In the genomic region with DNA sequence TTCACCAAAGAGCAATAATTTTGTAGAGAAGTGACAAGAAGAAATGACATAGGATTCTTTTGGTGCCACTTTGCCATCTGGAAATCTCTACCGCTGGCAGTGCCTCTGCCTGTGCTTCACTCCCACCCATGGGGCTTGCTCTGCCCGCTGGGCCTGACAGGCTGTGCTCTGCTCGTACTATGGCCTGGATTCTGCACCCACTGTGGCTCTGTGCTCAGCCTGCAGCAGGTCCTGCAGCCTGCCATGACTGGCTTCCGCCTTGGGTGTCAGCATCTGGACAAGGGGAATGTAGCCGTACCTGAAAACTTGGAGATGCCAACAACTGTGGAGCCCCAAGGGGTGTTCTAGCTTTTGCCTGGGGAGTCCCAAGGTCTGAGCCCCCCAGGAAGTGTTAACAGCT, we compare ENCODE assay signal across 1 cellular context.
TF ChIP-seq lines count a peak whose summit lies in the region.

No MANE protein-coding gene starts in this region.

TF ChIP-seq in H1, 55 proteins besides CTCF, POLR2A, EP300 and RAD21 (continued from another document):
- TF ChIP-seq, protein P1, sequence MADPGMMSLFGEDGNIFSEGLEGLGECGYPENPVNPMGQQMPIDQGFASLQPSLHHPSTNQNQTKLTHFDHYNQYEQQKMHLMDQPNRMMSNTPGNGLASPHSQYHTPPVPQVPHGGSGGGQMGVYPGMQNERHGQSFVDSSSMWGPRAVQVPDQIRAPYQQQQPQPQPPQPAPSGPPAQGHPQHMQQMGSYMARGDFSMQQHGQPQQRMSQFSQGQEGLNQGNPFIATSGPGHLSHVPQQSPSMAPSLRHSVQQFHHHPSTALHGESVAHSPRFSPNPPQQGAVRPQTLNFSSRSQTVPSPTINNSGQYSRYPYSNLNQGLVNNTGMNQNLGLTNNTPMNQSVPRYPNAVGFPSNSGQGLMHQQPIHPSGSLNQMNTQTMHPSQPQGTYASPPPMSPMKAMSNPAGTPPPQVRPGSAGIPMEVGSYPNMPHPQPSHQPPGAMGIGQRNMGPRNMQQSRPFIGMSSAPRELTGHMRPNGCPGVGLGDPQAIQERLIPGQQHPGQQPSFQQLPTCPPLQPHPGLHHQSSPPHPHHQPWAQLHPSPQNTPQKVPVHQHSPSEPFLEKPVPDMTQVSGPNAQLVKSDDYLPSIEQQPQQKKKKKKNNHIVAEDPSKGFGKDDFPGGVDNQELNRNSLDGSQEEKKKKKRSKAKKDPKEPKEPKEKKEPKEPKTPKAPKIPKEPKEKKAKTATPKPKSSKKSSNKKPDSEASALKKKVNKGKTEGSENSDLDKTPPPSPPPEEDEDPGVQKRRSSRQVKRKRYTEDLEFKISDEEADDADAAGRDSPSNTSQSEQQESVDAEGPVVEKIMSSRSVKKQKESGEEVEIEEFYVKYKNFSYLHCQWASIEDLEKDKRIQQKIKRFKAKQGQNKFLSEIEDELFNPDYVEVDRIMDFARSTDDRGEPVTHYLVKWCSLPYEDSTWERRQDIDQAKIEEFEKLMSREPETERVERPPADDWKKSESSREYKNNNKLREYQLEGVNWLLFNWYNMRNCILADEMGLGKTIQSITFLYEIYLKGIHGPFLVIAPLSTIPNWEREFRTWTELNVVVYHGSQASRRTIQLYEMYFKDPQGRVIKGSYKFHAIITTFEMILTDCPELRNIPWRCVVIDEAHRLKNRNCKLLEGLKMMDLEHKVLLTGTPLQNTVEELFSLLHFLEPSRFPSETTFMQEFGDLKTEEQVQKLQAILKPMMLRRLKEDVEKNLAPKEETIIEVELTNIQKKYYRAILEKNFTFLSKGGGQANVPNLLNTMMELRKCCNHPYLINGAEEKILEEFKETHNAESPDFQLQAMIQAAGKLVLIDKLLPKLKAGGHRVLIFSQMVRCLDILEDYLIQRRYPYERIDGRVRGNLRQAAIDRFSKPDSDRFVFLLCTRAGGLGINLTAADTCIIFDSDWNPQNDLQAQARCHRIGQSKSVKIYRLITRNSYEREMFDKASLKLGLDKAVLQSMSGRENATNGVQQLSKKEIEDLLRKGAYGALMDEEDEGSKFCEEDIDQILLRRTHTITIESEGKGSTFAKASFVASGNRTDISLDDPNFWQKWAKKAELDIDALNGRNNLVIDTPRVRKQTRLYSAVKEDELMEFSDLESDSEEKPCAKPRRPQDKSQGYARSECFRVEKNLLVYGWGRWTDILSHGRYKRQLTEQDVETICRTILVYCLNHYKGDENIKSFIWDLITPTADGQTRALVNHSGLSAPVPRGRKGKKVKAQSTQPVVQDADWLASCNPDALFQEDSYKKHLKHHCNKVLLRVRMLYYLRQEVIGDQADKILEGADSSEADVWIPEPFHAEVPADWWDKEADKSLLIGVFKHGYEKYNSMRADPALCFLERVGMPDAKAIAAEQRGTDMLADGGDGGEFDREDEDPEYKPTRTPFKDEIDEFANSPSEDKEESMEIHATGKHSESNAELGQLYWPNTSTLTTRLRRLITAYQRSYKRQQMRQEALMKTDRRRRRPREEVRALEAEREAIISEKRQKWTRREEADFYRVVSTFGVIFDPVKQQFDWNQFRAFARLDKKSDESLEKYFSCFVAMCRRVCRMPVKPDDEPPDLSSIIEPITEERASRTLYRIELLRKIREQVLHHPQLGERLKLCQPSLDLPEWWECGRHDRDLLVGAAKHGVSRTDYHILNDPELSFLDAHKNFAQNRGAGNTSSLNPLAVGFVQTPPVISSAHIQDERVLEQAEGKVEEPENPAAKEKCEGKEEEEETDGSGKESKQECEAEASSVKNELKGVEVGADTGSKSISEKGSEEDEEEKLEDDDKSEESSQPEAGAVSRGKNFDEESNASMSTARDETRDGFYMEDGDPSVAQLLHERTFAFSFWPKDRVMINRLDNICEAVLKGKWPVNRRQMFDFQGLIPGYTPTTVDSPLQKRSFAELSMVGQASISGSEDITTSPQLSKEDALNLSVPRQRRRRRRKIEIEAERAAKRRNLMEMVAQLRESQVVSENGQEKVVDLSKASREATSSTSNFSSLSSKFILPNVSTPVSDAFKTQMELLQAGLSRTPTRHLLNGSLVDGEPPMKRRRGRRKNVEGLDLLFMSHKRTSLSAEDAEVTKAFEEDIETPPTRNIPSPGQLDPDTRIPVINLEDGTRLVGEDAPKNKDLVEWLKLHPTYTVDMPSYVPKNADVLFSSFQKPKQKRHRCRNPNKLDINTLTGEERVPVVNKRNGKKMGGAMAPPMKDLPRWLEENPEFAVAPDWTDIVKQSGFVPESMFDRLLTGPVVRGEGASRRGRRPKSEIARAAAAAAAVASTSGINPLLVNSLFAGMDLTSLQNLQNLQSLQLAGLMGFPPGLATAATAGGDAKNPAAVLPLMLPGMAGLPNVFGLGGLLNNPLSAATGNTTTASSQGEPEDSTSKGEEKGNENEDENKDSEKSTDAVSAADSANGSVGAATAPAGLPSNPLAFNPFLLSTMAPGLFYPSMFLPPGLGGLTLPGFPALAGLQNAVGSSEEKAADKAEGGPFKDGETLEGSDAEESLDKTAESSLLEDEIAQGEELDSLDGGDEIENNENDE (IDR thresholded peaks at IDR 0.05; ENCODE audit: insufficient replicate concordance, low read length), result no peak
- TF ChIP-seq RBBP5 (IDR thresholded peaks at IDR 0.05; ENCODE audit: borderline replicate concordance, low read depth, low read length) (no peak), RNF2 (IDR thresholded peaks at IDR 0.05; ENCODE audit: borderline replicate concordance, low read depth, low read length, missing control alignments, poor library complexity, severe bottlenecking) (no peak), POLR2AphosphoS5 (IDR thresholded peaks at IDR 0.05; ENCODE audit: low read depth, low read length) (no peak), CEBPB (IDR thresholded peaks at IDR 0.05; ENCODE audit: low read depth, low read length) (no peak), FOSL1 (IDR thresholded peaks at IDR 0.05; ENCODE audit: insufficient read depth, low read depth, low read length) (no peak), BCL11A (IDR thresholded peaks at IDR 0.05; ENCODE audit: low read depth in 2 of 2, low read length in 2 of 2) (no peak), YY1 (IDR thresholded peaks at IDR 0.05; ENCODE audit: low read depth, low read length) (no peak), SUZ12 (IDR thresholded peaks at IDR 0.05; ENCODE audit: low read length) (no peak)
